In genomic region chr4:89586864-89587263, GRCh38 we compare ENCODE assay signal across 10 cellular contexts.
DNase-seq lines count a peak whose midpoint lies in the region; ATAC-seq, FAIRE-seq and TF ChIP-seq lines count a peak whose summit lies in the region.
"Had no signal": no experiment of that assay in that cellular context is flagged by ENCODE, and none has a peak within 500 bp of the region (broad histone marks: within the 10 kb centered on the region; RNA-seq: fewer than 3 reads in every experiment).

No MANE protein-coding gene starts in this region.

- H2BK5ac ChIP-seq in H1 (ENCODE audit: low read depth, low read length): no peak overlapping the region

- no peaks in the 10 kb centered on the region for H3K79me2 ChIP-seq in H1 (ENCODE audit: control insufficient read depth in 1 of 2, insufficient read depth in 2 of 2, low read length in 2 of 2)

- ATAC-seq in activated naive CD8-positive, alpha-beta T cell treated with anti-CD3 and anti-CD28 coated beads, Interleukin-2, amount 10 ng/mL, durations not matched to agents 7 days and 5 days (ENCODE audit: low read depth): peak; percentile 33
- ATAC-seq in activated naive CD8-positive, alpha-beta T cell treated with anti-CD3 and anti-CD28 coated beads, Interleukin-2, amount 50 U/mL, for 24 hours: no peak
- no peak for ATAC-seq in activated CD8-positive, alpha-beta memory T cell treated with anti-CD3 and anti-CD28 coated beads, Interleukin-2, amount 10 ng/mL, durations not matched to agents 7 days and 5 days
- ATAC-seq in HG03039 (IDR thresholded peaks at IDR 0.05; ENCODE audit: unreplicated experiment): no peak

- POLR2A ChIA-PET in activated naive CD8-positive, alpha-beta T cell treated with anti-CD3 and anti-CD28 coated beads, Interleukin-2, amount 10 ng/mL, durations not matched to agents 7 days and 5 days (lab: Charles Lee): no interaction called here
- POLR2A ChIA-PET in H1 (lab: Charles Lee; ENCODE audit: partially characterized antibody): no interaction called here

- H3K4me3 Mint-ChIP-seq in activated naive CD8-positive, alpha-beta T cell treated with anti-CD3 and anti-CD28 coated beads, Interleukin-2, amount 10 ng/mL, durations not matched to agents 7 days and 5 days: no peak overlapping the region
- no peak overlapping the region for H3K4me3 Mint-ChIP-seq in activated naive CD8-positive, alpha-beta T cell treated with anti-CD3 and anti-CD28 coated beads, Interleukin-2, amount 50 U/mL, for 24 hours
- H3K4me3 Mint-ChIP-seq in activated CD8-positive, alpha-beta memory T cell treated with anti-CD3 and anti-CD28 coated beads, Interleukin-2, amount 10 ng/mL, durations not matched to agents 7 days and 5 days: no peak overlapping the region

- peak; percentile 34 to 39 for TF ChIP-seq RAD21 in H1 (IDR thresholded peaks at IDR 0.05 in 1 of 2, conservative IDR thresholded peaks at IDR 0.05 in 1 of 2; ENCODE audit: low read depth in 2 of 2, low read length in 2 of 2)

- H3K4me3 ChIP-seq in H1 (ENCODE audit: extremely low read depth in 1 of 4, insufficient read depth in 2 of 4, low read depth in 3 of 4, low read length in 4 of 4): no peak overlapping the region
- H3K4me3 ChIP-seq: tibial artery had no signal

- H4K5ac ChIP-seq in H1 (ENCODE audit: insufficient read length, low read depth, low read length): no peak overlapping the region

- no peak for DNase-seq in activated naive CD8-positive, alpha-beta T cell treated with anti-CD3 and anti-CD28 coated beads, Interleukin-2, amount 10 ng/mL, durations not matched to agents 7 days and 5 days
- DNase-seq in activated naive CD8-positive, alpha-beta T cell treated with anti-CD3 and anti-CD28 coated beads, Interleukin-2, amount 50 U/mL, for 24 hours: no peak
- DNase-seq in NCI-H526 treated with DMSO at 0.1 percent for 48 hours (lab: John Stamatoyannopoulos, UW) (peak; percentile 5), H1 (ENCODE audit: low read depth in 1 of 2, low spot score in 2 of 2) (no peak), superior temporal gyrus (ENCODE audit: extremely low spot score) (peak; percentile 60), GM12891 (ENCODE audit: insufficient read length, low spot score) (no peak)
- no peak for DNase-seq in activated CD8-positive, alpha-beta memory T cell treated with anti-CD3 and anti-CD28 coated beads, Interleukin-2, amount 10 ng/mL, durations not matched to agents 7 days and 5 days
- DNase-seq: T-helper 9 cell, tibial artery had no signal

- H2BK12ac ChIP-seq in H1 (ENCODE audit: low read depth, low read length): no peak overlapping the region

- H2BK20ac ChIP-seq in H1 (ENCODE audit: low read length): no peak overlapping the region

- H3K36me3 Mint-ChIP-seq in activated naive CD8-positive, alpha-beta T cell treated with anti-CD3 and anti-CD28 coated beads, Interleukin-2, amount 10 ng/mL, durations not matched to agents 7 days and 5 days: no peaks in the 10 kb centered on the region
- H3K36me3 Mint-ChIP-seq in activated naive CD8-positive, alpha-beta T cell treated with anti-CD3 and anti-CD28 coated beads, Interleukin-2, amount 50 U/mL, for 24 hours (ENCODE audit: low read depth): no peaks in the 10 kb centered on the region
- H3K36me3 Mint-ChIP-seq in activated CD8-positive, alpha-beta memory T cell treated with anti-CD3 and anti-CD28 coated beads, Interleukin-2, amount 10 ng/mL, durations not matched to agents 7 days and 5 days: no peaks in the 10 kb centered on the region

- no peaks in the 10 kb centered on the region for H3K9me3 ChIP-seq in H1 (ENCODE audit: insufficient read depth in 2 of 2, low read depth in 1 of 2, low read length in 1 of 2)
- H3K9me3 ChIP-seq: tibial artery had no signal

- no peak overlapping the region for H4K91ac ChIP-seq in H1 (replicated peaks; ENCODE audit: insufficient read length, low read length)

- no peak overlapping the region for H3K4ac ChIP-seq in H1 (replicated peaks; ENCODE audit: insufficient read length, low read depth, low read length)

- no peak for TF ChIP-seq EP300 in H1 (IDR thresholded peaks at IDR 0.05; ENCODE audit: borderline replicate concordance in 1 of 2, low read depth in 2 of 2, low read length in 2 of 2)

- H4K20me1 ChIP-seq in H1 (replicated peaks in 1 of 2; ENCODE audit: control insufficient read depth in 1 of 2, insufficient read depth in 2 of 2, low read length in 2 of 2): peaks cover 0 to 4% of the 10 kb centered on the region in 2 experiments

- no peak overlapping the region for H2AK5ac ChIP-seq in H1 (ENCODE audit: low read depth, low read length)

- H3K56ac ChIP-seq in H1 (replicated peaks; ENCODE audit: insufficient read length, low read depth, low read length): no peak overlapping the region

- H3K4me1 Mint-ChIP-seq in activated naive CD8-positive, alpha-beta T cell treated with anti-CD3 and anti-CD28 coated beads, Interleukin-2, amount 10 ng/mL, durations not matched to agents 7 days and 5 days: no peaks in the 10 kb centered on the region
- no peaks in the 10 kb centered on the region for H3K4me1 Mint-ChIP-seq in activated naive CD8-positive, alpha-beta T cell treated with anti-CD3 and anti-CD28 coated beads, Interleukin-2, amount 50 U/mL, for 24 hours
- H3K4me1 Mint-ChIP-seq in activated CD8-positive, alpha-beta memory T cell treated with anti-CD3 and anti-CD28 coated beads, Interleukin-2, amount 10 ng/mL, durations not matched to agents 7 days and 5 days: no peaks in the 10 kb centered on the region

- peak in 1 of 3 experiments; percentile 14; a peak in 2 of 4 replicates for TF ChIP-seq CTCF in H1 (IDR thresholded peaks at IDR 0.05; ENCODE audit: control extremely low read depth in 1 of 3, insufficient read depth in 1 of 3, low read depth in 1 of 3, low read length in 3 of 3)

- FAIRE-seq in H1 (lab: Jason Lieb, UNC): no peak
- FAIRE-seq in GM12891 (lab: Jason Lieb, UNC): no peak

- peaks cover 1% of the 10 kb centered on the region for H3K9me3 Mint-ChIP-seq in activated naive CD8-positive, alpha-beta T cell treated with anti-CD3 and anti-CD28 coated beads, Interleukin-2, amount 10 ng/mL, durations not matched to agents 7 days and 5 days
- H3K9me3 Mint-ChIP-seq in activated naive CD8-positive, alpha-beta T cell treated with anti-CD3 and anti-CD28 coated beads, Interleukin-2, amount 50 U/mL, for 24 hours: peaks cover 7% of the 10 kb centered on the region
- H3K9me3 Mint-ChIP-seq in activated CD8-positive, alpha-beta memory T cell treated with anti-CD3 and anti-CD28 coated beads, Interleukin-2, amount 10 ng/mL, durations not matched to agents 7 days and 5 days (ENCODE audit: low read depth): no peaks in the 10 kb centered on the region

- H4K8ac ChIP-seq in H1 (ENCODE audit: extremely low read depth, insufficient read depth, low read length): no peak overlapping the region

- no peaks in the 10 kb centered on the region for H3K23me2 ChIP-seq in H1 (ENCODE audit: low read depth, low read length)

- no peak overlapping the region for H3K27ac ChIP-seq in H1 (ENCODE audit: low read depth, low read length)
- H3K27ac ChIP-seq: tibial artery had no signal

- TF ChIP-seq POLR2A in H1 (IDR thresholded peaks at IDR 0.05; ENCODE audit: control extremely low read depth in 1 of 2, low read depth in 2 of 2, low read length in 2 of 2) (no peak), GM12891 (IDR thresholded peaks at IDR 0.05; ENCODE audit: low read depth, low read length) (no peak)

- no peak overlapping the region for H2BK120ac ChIP-seq in H1 (replicated peaks; ENCODE audit: low read depth, low read length)

- no peak overlapping the region for H2AFZ ChIP-seq in H1 (ENCODE audit: low read length)

- H3K79me1 ChIP-seq in H1 (ENCODE audit: low read depth, low read length): no peaks in the 10 kb centered on the region

- H3K9ac ChIP-seq in H1 (replicated peaks in 1 of 4; ENCODE audit: extremely low read depth in 1 of 4, low read depth in 3 of 4, low read length in 3 of 4): no peak overlapping the region

- H3K18ac ChIP-seq in H1 (ENCODE audit: extremely low read depth, low read length): no peak overlapping the region

- peaks cover 6 to 29% (median 16%) of the 10 kb centered on the region in 4 experiments for H3K27me3 ChIP-seq in H1 (replicated peaks in 1 of 4; ENCODE audit: control insufficient read depth in 3 of 4, extremely low read depth in 1 of 4, insufficient read depth in 3 of 4, low read length in 3 of 4)
- H3K27me3 ChIP-seq: tibial artery had no signal

- H3K4me1 ChIP-seq in H1 (replicated peaks in 1 of 4; ENCODE audit: control insufficient read depth in 3 of 4, insufficient read depth in 4 of 4, low read length in 3 of 4): peaks cover 0 to 2% (median 0%) of the 10 kb centered on the region in 4 experiments; a peak in 1 of 7 replicates
- H3K4me1 ChIP-seq: tibial artery had no signal

- no peak overlapping the region for H3K4me2 ChIP-seq in H1 (ENCODE audit: insufficient read depth in 1 of 2, low read depth in 2 of 2, low read length in 2 of 2)

- no peak overlapping the region for H3K27ac Mint-ChIP-seq in activated naive CD8-positive, alpha-beta T cell treated with anti-CD3 and anti-CD28 coated beads, Interleukin-2, amount 10 ng/mL, durations not matched to agents 7 days and 5 days
- H3K27ac Mint-ChIP-seq in activated naive CD8-positive, alpha-beta T cell treated with anti-CD3 and anti-CD28 coated beads, Interleukin-2, amount 50 U/mL, for 24 hours: no peak overlapping the region
- H3K27ac Mint-ChIP-seq in activated CD8-positive, alpha-beta memory T cell treated with anti-CD3 and anti-CD28 coated beads, Interleukin-2, amount 10 ng/mL, durations not matched to agents 7 days and 5 days: no peak overlapping the region

- H3K23ac ChIP-seq in H1 (ENCODE audit: insufficient read length): no peak overlapping the region

- H2BK15ac ChIP-seq in H1 (ENCODE audit: low read length): no peak overlapping the region

- peaks cover 29% of the 10 kb centered on the region for H3K27me3 Mint-ChIP-seq in activated naive CD8-positive, alpha-beta T cell treated with anti-CD3 and anti-CD28 coated beads, Interleukin-2, amount 10 ng/mL, durations not matched to agents 7 days and 5 days
- no peaks in the 10 kb centered on the region for H3K27me3 Mint-ChIP-seq in activated naive CD8-positive, alpha-beta T cell treated with anti-CD3 and anti-CD28 coated beads, Interleukin-2, amount 50 U/mL, for 24 hours
- peaks cover 15% of the 10 kb centered on the region for H3K27me3 Mint-ChIP-seq in activated CD8-positive, alpha-beta memory T cell treated with anti-CD3 and anti-CD28 coated beads, Interleukin-2, amount 10 ng/mL, durations not matched to agents 7 days and 5 days

- WGBS in H1 (ENCODE audit: extremely low coverage in 1 of 2, insufficient coverage in 1 of 2, insufficient read length in 1 of 2, insufficient replicate concordance in 2 of 2, low coverage in 1 of 2, low lambda C conversion rate in 2 of 2, missing lambda C conversion rate in 1 of 2), 2 experiments: 71% methylated on average over 2 of the region's 2 CpGs; no CpG with 5 or more reads in 1 of the 2 experiments

- no peak overlapping the region for H3K14ac ChIP-seq in H1 (ENCODE audit: insufficient read length)

- H3K36me3 ChIP-seq in H1 (ENCODE audit: control insufficient read depth in 2 of 4, insufficient read depth in 4 of 4, low read length in 3 of 4): no peaks in the 10 kb centered on the region
- H3K36me3 ChIP-seq: tibial artery had no signal

- CTCF ChIA-PET in H1 (lab: Charles Lee; ENCODE audit: partially characterized antibody): interaction anchor here (0.5 to 1.9 kb wide), 8 partner anchors 9 to 324 kb away, joined by 3 to 6 read pairs (median 4); no protein-coding TSS in a partner anchor
- CTCF ChIA-PET in activated CD8-positive, alpha-beta memory T cell treated with anti-CD3 and anti-CD28 coated beads, Interleukin-2, amount 10 ng/mL, durations not matched to agents 7 days and 5 days (lab: Charles Lee): interaction anchor here (0.7 kb wide), 1 partner anchor 13 kb away, joined by 3 read pairs; no protein-coding TSS in a partner anchor

Comparison
In these comparisons a context has a peak if more than half of its experiments do, and no peak if none do; other contexts are left out.
1. DNase-seq: peak in NCI-H526 treated with DMSO at 0.1 percent for 48 hours (single experiment) and superior temporal gyrus (single experiment); none in activated naive CD8-positive, alpha-beta T cell treated with anti-CD3 and anti-CD28 coated beads, Interleukin-2, amount 10 ng/mL, durations not matched to agents 7 days and 5 days (single experiment), activated naive CD8-positive, alpha-beta T cell treated with anti-CD3 and anti-CD28 coated beads, Interleukin-2, amount 50 U/mL, for 24 hours (single experiment), H1 (0 of 2), GM12891 (single experiment) and activated CD8-positive, alpha-beta memory T cell treated with anti-CD3 and anti-CD28 coated beads, Interleukin-2, amount 10 ng/mL, durations not matched to agents 7 days and 5 days (single experiment).